Comparison of ENCODE assay signal across 16 cellular contexts in genomic region chr2:39150102-39150562, GRCh38.
"Had no signal": no experiment of that assay in that cellular context is flagged by ENCODE, and none has a peak within 500 bp of the region (broad histone marks: within the 10 kb centered on the region; RNA-seq: fewer than 3 reads in every experiment).

No MANE protein-coding gene starts in this region.

- H3K27ac Mint-ChIP-seq: natural killer cell; stimulated activated naive CD8-positive, alpha-beta T cell treated with anti-CD3 and anti-CD28 coated beads, Interleukin-15, Interleukin-2, amounts not matched to agents 100 ng/mL and 50 ng/mL, for 24 hours; T-cell had no signal

- H3K4me1 Mint-ChIP-seq: natural killer cell had no signal

- H3K4me1 ChIP-seq: testis, upper lobe of right lung had no signal

- H3K9me3 ChIP-seq: testis, upper lobe of right lung had no signal

- H3K36me3 Mint-ChIP-seq: natural killer cell, T-cell had no signal

- H3K27ac ChIP-seq: coronary artery, testis, upper lobe of right lung had no signal

- H3K4me3 Mint-ChIP-seq: activated T-cell treated with anti-CD3 and anti-CD28 coated beads, Interleukin-2, amount 50 U/mL, for 4 hours; natural killer cell; stimulated activated naive CD8-positive, alpha-beta T cell treated with anti-CD3 and anti-CD28 coated beads, Interleukin-15, Interleukin-2, amounts not matched to agents 100 ng/mL and 50 ng/mL, for 24 hours; T-cell had no signal

- ATAC-seq: activated CD4-positive, CD25-positive, alpha-beta regulatory T cell treated with anti-CD3 and anti-CD28 coated beads, Interleukin-2, amount 50 U/mL, for 24 hours; activated T-cell treated with anti-CD3 and anti-CD28 coated beads, Interleukin-2, amount 50 U/mL, for 4 hours; natural killer cell; T-cell; upper lobe of right lung had no signal

- H3K4me3 ChIP-seq: coronary artery, testis, upper lobe of right lung had no signal

- H3K27me3 Mint-ChIP-seq: stimulated activated naive CD8-positive, alpha-beta T cell treated with anti-CD3 and anti-CD28 coated beads, Interleukin-15, Interleukin-2, amounts not matched to agents 100 ng/mL and 50 ng/mL, for 24 hours; T-cell had no signal

- H3K27me3 ChIP-seq: testis, upper lobe of right lung had no signal

- H3K36me3 ChIP-seq: upper lobe of right lung had no signal

- H3K9me3 Mint-ChIP-seq: activated T-cell treated with anti-CD3 and anti-CD28 coated beads, Interleukin-2, amount 50 U/mL, for 4 hours; natural killer cell; stimulated activated naive CD8-positive, alpha-beta T cell treated with anti-CD3 and anti-CD28 coated beads, Interleukin-15, Interleukin-2, amounts not matched to agents 100 ng/mL and 50 ng/mL, for 24 hours; T-cell had no signal

- DNase-seq: activated CD4-positive, alpha-beta T cell treated with anti-CD3 and anti-CD28 coated beads, Interleukin-2, amount 50 U/mL, for 4 hours; activated T-cell treated with anti-CD3 and anti-CD28 coated beads, Interleukin-2, amount 50 U/mL, for 4 hours; caudate nucleus; effector CD4-positive, alpha-beta T cell; foreskin melanocyte; head of caudate nucleus; islet precursor cell; natural killer cell; stimulated activated CD4-positive, alpha-beta T cell treated with anti-CD3 and anti-CD28 coated beads, Interleukin-12 subunit alpha, Interleukin-12 subunit beta, amount 100 ng/mL, for 4 hours; stimulated activated CD4-positive, alpha-beta T cell treated with anti-CD3 and anti-CD28 coated beads, Interleukin-2, amount 100 ng/mL, for 48 hours; T-cell; testis; upper lobe of right lung had no signal
